1 cellular context compared by ENCODE assay signal in the genomic region with DNA sequence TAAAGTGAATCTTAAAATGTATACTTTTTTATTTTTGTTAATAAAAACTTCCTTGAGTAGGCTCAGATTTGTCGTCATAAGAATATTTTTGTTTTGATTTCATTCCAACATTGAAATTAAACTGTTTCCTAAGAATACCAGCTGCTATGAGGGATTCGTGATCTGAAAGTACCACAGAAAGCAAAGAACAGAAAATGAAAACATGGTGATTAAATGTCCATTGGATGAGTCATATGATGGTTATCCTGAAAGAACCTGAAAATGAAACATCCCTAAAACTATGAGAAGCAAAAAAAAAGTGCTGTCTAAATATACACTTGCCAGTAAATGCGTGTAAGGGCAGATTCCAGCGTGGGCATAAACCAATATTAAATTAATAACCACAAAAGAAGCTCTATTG.
TF ChIP-seq lines count a peak whose summit lies in the region.

No MANE protein-coding gene starts in this region.

TF ChIP-seq in SK-N-SH treated with all-trans-retinoic acid at 6 μM for 48 hours, 23 proteins besides CTCF, POLR2A, EP300 and RAD21 (continued from another document):
- TF ChIP-seq, protein P1, sequence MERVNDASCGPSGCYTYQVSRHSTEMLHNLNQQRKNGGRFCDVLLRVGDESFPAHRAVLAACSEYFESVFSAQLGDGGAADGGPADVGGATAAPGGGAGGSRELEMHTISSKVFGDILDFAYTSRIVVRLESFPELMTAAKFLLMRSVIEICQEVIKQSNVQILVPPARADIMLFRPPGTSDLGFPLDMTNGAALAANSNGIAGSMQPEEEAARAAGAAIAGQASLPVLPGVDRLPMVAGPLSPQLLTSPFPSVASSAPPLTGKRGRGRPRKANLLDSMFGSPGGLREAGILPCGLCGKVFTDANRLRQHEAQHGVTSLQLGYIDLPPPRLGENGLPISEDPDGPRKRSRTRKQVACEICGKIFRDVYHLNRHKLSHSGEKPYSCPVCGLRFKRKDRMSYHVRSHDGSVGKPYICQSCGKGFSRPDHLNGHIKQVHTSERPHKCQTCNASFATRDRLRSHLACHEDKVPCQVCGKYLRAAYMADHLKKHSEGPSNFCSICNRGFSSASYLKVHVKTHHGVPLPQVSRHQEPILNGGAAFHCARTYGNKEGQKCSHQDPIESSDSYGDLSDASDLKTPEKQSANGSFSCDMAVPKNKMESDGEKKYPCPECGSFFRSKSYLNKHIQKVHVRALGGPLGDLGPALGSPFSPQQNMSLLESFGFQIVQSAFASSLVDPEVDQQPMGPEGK (CRISPR knock-in tag; IDR thresholded peaks at IDR 0.05; ENCODE audit: borderline replicate concordance) = no peak
- TF ChIP-seq, protein P2, sequence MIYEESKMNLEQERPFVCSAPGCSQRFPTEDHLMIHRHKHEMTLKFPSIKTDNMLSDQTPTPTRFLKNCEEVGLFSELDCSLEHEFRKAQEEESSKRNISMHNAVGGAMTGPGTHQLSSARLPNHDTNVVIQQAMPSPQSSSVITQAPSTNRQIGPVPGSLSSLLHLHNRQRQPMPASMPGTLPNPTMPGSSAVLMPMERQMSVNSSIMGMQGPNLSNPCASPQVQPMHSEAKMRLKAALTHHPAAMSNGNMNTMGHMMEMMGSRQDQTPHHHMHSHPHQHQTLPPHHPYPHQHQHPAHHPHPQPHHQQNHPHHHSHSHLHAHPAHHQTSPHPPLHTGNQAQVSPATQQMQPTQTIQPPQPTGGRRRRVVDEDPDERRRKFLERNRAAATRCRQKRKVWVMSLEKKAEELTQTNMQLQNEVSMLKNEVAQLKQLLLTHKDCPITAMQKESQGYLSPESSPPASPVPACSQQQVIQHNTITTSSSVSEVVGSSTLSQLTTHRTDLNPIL (CRISPR knock-in tag; IDR thresholded peaks at IDR 0.05; ENCODE audit: low read depth) = no peak
- no peak for TF ChIP-seq ZNF565 (CRISPR knock-in tag; conservative IDR thresholded peaks at IDR 0.05; ENCODE audit: low read depth)
